In the genomic region with DNA sequence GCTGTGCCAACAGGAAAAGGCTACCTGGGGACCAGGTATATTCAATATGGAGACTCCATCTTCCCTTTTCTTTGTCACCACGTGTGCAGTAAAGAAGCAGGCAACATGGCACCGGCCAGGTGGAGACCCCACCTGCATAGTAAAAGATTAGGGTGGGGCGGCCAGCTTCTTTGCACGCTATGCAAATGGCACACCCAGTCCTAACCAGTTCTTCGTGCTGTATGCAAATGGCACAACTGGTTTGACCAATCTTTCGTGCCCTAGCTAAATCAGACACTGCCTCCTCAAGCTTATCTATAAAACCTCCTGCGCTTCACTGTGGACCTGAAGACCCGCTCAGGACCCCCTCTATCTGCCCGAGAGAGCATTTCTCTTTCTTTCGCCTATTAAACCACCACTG, we compare ENCODE assay signal across 2 cellular contexts.
TF ChIP-seq lines count a peak whose summit lies in the region.

No MANE protein-coding gene starts in this region.

TF ChIP-seq in WTC11, 78 proteins besides CTCF, POLR2A, EP300 and RAD21 (continued from another document):
- TF ChIP-seq ZSCAN18 (CRISPR knock-in tag; IDR thresholded peaks at IDR 0.05) (no peak), ZNF317 (CRISPR knock-in tag; IDR thresholded peaks at IDR 0.05; ENCODE audit: borderline replicate concordance, low read depth) (no peak), ZNF416 (CRISPR knock-in tag; IDR thresholded peaks at IDR 0.05) (no peak), CREB1 (CRISPR knock-in tag; IDR thresholded peaks at IDR 0.05) (no peak)
- TF ChIP-seq, protein P1, sequence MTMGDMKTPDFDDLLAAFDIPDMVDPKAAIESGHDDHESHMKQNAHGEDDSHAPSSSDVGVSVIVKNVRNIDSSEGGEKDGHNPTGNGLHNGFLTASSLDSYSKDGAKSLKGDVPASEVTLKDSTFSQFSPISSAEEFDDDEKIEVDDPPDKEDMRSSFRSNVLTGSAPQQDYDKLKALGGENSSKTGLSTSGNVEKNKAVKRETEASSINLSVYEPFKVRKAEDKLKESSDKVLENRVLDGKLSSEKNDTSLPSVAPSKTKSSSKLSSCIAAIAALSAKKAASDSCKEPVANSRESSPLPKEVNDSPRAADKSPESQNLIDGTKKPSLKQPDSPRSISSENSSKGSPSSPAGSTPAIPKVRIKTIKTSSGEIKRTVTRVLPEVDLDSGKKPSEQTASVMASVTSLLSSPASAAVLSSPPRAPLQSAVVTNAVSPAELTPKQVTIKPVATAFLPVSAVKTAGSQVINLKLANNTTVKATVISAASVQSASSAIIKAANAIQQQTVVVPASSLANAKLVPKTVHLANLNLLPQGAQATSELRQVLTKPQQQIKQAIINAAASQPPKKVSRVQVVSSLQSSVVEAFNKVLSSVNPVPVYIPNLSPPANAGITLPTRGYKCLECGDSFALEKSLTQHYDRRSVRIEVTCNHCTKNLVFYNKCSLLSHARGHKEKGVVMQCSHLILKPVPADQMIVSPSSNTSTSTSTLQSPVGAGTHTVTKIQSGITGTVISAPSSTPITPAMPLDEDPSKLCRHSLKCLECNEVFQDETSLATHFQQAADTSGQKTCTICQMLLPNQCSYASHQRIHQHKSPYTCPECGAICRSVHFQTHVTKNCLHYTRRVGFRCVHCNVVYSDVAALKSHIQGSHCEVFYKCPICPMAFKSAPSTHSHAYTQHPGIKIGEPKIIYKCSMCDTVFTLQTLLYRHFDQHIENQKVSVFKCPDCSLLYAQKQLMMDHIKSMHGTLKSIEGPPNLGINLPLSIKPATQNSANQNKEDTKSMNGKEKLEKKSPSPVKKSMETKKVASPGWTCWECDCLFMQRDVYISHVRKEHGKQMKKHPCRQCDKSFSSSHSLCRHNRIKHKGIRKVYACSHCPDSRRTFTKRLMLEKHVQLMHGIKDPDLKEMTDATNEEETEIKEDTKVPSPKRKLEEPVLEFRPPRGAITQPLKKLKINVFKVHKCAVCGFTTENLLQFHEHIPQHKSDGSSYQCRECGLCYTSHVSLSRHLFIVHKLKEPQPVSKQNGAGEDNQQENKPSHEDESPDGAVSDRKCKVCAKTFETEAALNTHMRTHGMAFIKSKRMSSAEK (CRISPR knock-in tag; IDR thresholded peaks at IDR 0.05; ENCODE audit: borderline replicate concordance) = no peak
- TF ChIP-seq, protein P2, sequence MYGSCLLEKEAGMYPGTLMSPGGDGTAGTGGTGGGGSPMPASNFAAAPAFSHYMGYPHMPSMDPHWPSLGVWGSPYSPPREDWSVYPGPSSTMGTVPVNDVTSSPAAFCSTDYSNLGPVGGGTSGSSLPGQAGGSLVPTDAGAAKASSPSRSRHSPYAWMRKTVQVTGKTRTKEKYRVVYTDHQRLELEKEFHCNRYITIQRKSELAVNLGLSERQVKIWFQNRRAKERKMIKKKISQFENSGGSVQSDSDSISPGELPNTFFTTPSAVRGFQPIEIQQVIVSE (CRISPR knock-in tag; IDR thresholded peaks at IDR 0.05; ENCODE audit: borderline replicate concordance) = no peak
- TF ChIP-seq, protein P3, sequence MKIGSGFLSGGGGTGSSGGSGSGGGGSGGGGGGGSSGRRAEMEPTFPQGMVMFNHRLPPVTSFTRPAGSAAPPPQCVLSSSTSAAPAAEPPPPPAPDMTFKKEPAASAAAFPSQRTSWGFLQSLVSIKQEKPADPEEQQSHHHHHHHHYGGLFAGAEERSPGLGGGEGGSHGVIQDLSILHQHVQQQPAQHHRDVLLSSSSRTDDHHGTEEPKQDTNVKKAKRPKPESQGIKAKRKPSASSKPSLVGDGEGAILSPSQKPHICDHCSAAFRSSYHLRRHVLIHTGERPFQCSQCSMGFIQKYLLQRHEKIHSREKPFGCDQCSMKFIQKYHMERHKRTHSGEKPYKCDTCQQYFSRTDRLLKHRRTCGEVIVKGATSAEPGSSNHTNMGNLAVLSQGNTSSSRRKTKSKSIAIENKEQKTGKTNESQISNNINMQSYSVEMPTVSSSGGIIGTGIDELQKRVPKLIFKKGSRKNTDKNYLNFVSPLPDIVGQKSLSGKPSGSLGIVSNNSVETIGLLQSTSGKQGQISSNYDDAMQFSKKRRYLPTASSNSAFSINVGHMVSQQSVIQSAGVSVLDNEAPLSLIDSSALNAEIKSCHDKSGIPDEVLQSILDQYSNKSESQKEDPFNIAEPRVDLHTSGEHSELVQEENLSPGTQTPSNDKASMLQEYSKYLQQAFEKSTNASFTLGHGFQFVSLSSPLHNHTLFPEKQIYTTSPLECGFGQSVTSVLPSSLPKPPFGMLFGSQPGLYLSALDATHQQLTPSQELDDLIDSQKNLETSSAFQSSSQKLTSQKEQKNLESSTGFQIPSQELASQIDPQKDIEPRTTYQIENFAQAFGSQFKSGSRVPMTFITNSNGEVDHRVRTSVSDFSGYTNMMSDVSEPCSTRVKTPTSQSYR (CRISPR knock-in tag; IDR thresholded peaks at IDR 0.05) = no peak
TF ChIP-seq in WTC11: peak in this region for 0.

TF ChIP-seq in HepG2, 621 proteins besides CTCF, POLR2A, EP300 and RAD21 (continued from another document):
- TF ChIP-seq, protein P4, sequence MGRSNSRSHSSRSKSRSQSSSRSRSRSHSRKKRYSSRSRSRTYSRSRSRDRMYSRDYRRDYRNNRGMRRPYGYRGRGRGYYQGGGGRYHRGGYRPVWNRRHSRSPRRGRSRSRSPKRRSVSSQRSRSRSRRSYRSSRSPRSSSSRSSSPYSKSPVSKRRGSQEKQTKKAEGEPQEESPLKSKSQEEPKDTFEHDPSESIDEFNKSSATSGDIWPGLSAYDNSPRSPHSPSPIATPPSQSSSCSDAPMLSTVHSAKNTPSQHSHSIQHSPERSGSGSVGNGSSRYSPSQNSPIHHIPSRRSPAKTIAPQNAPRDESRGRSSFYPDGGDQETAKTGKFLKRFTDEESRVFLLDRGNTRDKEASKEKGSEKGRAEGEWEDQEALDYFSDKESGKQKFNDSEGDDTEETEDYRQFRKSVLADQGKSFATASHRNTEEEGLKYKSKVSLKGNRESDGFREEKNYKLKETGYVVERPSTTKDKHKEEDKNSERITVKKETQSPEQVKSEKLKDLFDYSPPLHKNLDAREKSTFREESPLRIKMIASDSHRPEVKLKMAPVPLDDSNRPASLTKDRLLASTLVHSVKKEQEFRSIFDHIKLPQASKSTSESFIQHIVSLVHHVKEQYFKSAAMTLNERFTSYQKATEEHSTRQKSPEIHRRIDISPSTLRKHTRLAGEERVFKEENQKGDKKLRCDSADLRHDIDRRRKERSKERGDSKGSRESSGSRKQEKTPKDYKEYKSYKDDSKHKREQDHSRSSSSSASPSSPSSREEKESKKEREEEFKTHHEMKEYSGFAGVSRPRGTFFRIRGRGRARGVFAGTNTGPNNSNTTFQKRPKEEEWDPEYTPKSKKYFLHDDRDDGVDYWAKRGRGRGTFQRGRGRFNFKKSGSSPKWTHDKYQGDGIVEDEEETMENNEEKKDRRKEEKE (IDR thresholded peaks at IDR 0.05) = no peak
- no peak for TF ChIP-seq AHR (CRISPR knock-in tag; IDR thresholded peaks at IDR 0.05)
- no peak for TF ChIP-seq MLXIP (CRISPR knock-in tag; IDR thresholded peaks at IDR 0.05; ENCODE audit: borderline replicate concordance)
- no peak for TF ChIP-seq TRIM24 (CRISPR knock-in tag; IDR thresholded peaks at IDR 0.05)
- no peak for TF ChIP-seq ZNF772 (CRISPR knock-in tag; IDR thresholded peaks at IDR 0.05)
- no peak for TF ChIP-seq KLF16 (CRISPR knock-in tag; IDR thresholded peaks at IDR 0.05)
- no peak for TF ChIP-seq ZNF564 (CRISPR knock-in tag; IDR thresholded peaks at IDR 0.05)
- TF ChIP-seq CERS6 (CRISPR knock-in tag; IDR thresholded peaks at IDR 0.05) = no peak
- TF ChIP-seq YEATS2 (CRISPR knock-in tag; IDR thresholded peaks at IDR 0.05; ENCODE audit: borderline replicate concordance) = no peak
